Comparison of ENCODE assay signal across 25 cellular contexts in the genomic region with DNA sequence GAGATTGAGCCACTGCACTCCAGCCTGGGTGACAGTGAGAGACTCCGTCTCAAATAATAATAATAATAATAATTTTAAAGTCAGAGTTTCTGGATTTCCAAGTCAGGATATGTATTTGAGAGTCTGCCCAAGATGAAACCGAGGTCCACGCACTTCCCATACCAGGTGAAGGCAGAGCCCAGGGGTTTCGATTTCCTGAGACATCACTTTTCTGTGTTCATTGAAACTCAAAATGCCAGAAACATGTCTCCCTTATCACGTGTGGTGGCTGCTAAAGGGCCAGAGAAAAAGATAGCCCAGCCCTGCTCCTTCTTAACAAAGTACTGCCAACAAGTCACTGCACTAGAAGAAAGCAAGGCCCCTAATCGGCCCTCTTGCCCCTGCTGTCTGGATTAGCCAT. TPM values are rescaled to one million over a fixed set of nuclear protein-coding genes. Genes with fewer than 3 reads are reported as not detected.
DNase-seq lines count a peak whose midpoint lies in the region; ATAC-seq and TF ChIP-seq lines count a peak whose summit lies in the region.
"Had no signal": no experiment of that assay in that cellular context is flagged by ENCODE, and none has a peak within 500 bp of the region (broad histone marks: within the 10 kb centered on the region; RNA-seq: fewer than 3 reads in every experiment).

No MANE protein-coding gene starts in this region.

- H3K9ac ChIP-seq in MM.1S (ENCODE audit: low read length), result peak overlapping the region; percentile 32; the same call in 1 of the 2 replicates

- TF ChIP-seq CTCF in MM.1S (IDR thresholded peaks at IDR 0.05; ENCODE audit: low read length) (no peak), omental fat pad (IDR thresholded peaks at IDR 0.05) (no peak), lower lobe of right lung (IDR thresholded peaks at IDR 0.05) (no peak)

- ATAC-seq in omental fat pad (ENCODE audit: low FRiP score) (no peak), lower lobe of right lung (no peak), HG03039 (IDR thresholded peaks at IDR 0.05; ENCODE audit: unreplicated experiment) (no peak)
- ATAC-seq: CD8-positive, alpha-beta T cell; GM12878 had no signal

- H3K4me3 Mint-ChIP-seq in activated CD4-positive, alpha-beta T cell treated with anti-CD3 and anti-CD28 coated beads, Interleukin-2, amount 10 ng/mL, durations not matched to agents 7 days and 5 days, result no peak overlapping the region
- H3K4me3 Mint-ChIP-seq in activated CD4-positive, alpha-beta memory T cell treated with anti-CD3 and anti-CD28 coated beads, Interleukin-2, amount 10 ng/mL, durations not matched to agents 7 days and 5 days, result no peak overlapping the region
- H3K4me3 Mint-ChIP-seq: B cell; CD8-positive, alpha-beta T cell had no signal

- peaks cover 2% of the 10 kb centered on the region for H3K9me3 Mint-ChIP-seq in activated CD4-positive, alpha-beta T cell treated with anti-CD3 and anti-CD28 coated beads, Interleukin-2, amount 10 ng/mL, durations not matched to agents 7 days and 5 days
- H3K9me3 Mint-ChIP-seq in activated CD4-positive, alpha-beta memory T cell treated with anti-CD3 and anti-CD28 coated beads, Interleukin-2, amount 10 ng/mL, durations not matched to agents 7 days and 5 days, result peaks cover 2% of the 10 kb centered on the region
- H3K9me3 Mint-ChIP-seq: CD8-positive, alpha-beta T cell had no signal

- H3K9me2 ChIP-seq in MM.1S (replicated peaks; ENCODE audit: insufficient read depth, low read length), result no peaks in the 10 kb centered on the region

- peak overlapping the region; percentile 74 for H3K27ac ChIP-seq in MM.1S (ENCODE audit: low read length)
- no peak overlapping the region for H3K27ac ChIP-seq in lower lobe of right lung
- H3K27ac ChIP-seq: 22Rv1, C4-2B had no signal

- intact Hi-C loops in lower lobe of right lung (cut with DNase I), result no loop called here

- H3K27ac Mint-ChIP-seq in activated CD4-positive, alpha-beta T cell treated with anti-CD3 and anti-CD28 coated beads, Interleukin-2, amount 10 ng/mL, durations not matched to agents 7 days and 5 days, result peak overlapping the region; percentile 31
- no peak overlapping the region for H3K27ac Mint-ChIP-seq in activated CD4-positive, alpha-beta memory T cell treated with anti-CD3 and anti-CD28 coated beads, Interleukin-2, amount 10 ng/mL, durations not matched to agents 7 days and 5 days
- H3K27ac Mint-ChIP-seq: B cell; CD8-positive, alpha-beta T cell had no signal

- H3K79me2 ChIP-seq in MM.1S (ENCODE audit: low read length), result no peaks in the 10 kb centered on the region

- DNase-seq in activated CD4-positive, alpha-beta T cell treated with anti-CD3 and anti-CD28 coated beads, Interleukin-2, amount 10 ng/mL, durations not matched to agents 7 days and 5 days, result no peak
- DNase-seq in activated CD4-positive, alpha-beta T cell treated with anti-CD3 and anti-CD28 coated beads, Interleukin-2, amount 50 U/mL, for 4 hours, result no peak
- DNase-seq in MM.1S, result peak; percentile 67
- DNase-seq in activated CD4-positive, alpha-beta memory T cell treated with anti-CD3 and anti-CD28 coated beads, Interleukin-2, amount 10 ng/mL, durations not matched to agents 7 days and 5 days, result peak; percentile 13
- DNase-seq in omental fat pad (ENCODE audit: low spot score), result peak; percentile 3
- no peak for DNase-seq in lower lobe of right lung
- no peak for DNase-seq in NCI-H510A treated with DMSO at 0.1 percent for 48 hours (lab: John Stamatoyannopoulos, UW)
- DNase-seq: Caco-2; CD8-positive, alpha-beta T cell; DMS79; EL; GDM1; HCEC 1CT; KBM-7; NCI-H1105 treated with DMSO at 0.1 percent for 48 hours; NCI-H2081; NCI-H2227 treated with DMSO at 0.1 percent for 48 hours; NCI-H69; SIG-M5 had no signal

- H2AFZ ChIP-seq in MM.1S (ENCODE audit: low read length), result peak overlapping the region; percentile 68

- peaks cover 28% of the 10 kb centered on the region for H3F3A ChIP-seq in MM.1S (ENCODE audit: insufficient read depth, low read length)

- H3K27me3 ChIP-seq in MM.1S (replicated peaks; ENCODE audit: insufficient read depth, low read length) (no peaks in the 10 kb centered on the region), lower lobe of right lung (ENCODE audit: low read depth) (no peaks in the 10 kb centered on the region)
- H3K27me3 ChIP-seq: Peyer's patch had no signal

- POLR2A ChIA-PET in activated CD4-positive, alpha-beta T cell treated with anti-CD3 and anti-CD28 coated beads, Interleukin-2, amount 10 ng/mL, durations not matched to agents 7 days and 5 days (lab: Charles Lee), result no interaction called here
- POLR2A ChIA-PET in activated CD4-positive, alpha-beta memory T cell treated with anti-CD3 and anti-CD28 coated beads, Interleukin-2, amount 10 ng/mL, durations not matched to agents 7 days and 5 days (lab: Charles Lee), result interaction anchor here (1.5 to 27.4 kb wide), 5 partner anchors 9 to 58 kb away, joined by 3 to 1335 read pairs (median 13); partner anchors contain the start of genes RNF157 and UBALD2

- H3K9me3 ChIP-seq in MM.1S (replicated peaks; ENCODE audit: insufficient read depth, low read length) (no peaks in the 10 kb centered on the region), lower lobe of right lung (no peaks in the 10 kb centered on the region)
- H3K9me3 ChIP-seq: Caco-2, Peyer's patch had no signal

- H3K36me3 Mint-ChIP-seq in activated CD4-positive, alpha-beta T cell treated with anti-CD3 and anti-CD28 coated beads, Interleukin-2, amount 10 ng/mL, durations not matched to agents 7 days and 5 days (ENCODE audit: low read depth), result peaks cover 3% of the 10 kb centered on the region
- H3K36me3 Mint-ChIP-seq in activated CD4-positive, alpha-beta memory T cell treated with anti-CD3 and anti-CD28 coated beads, Interleukin-2, amount 10 ng/mL, durations not matched to agents 7 days and 5 days (ENCODE audit: low read depth), result peaks cover 6% of the 10 kb centered on the region
- H3K36me3 Mint-ChIP-seq: CD8-positive, alpha-beta T cell had no signal

- no peaks in the 10 kb centered on the region for H3K27me3 Mint-ChIP-seq in activated CD4-positive, alpha-beta T cell treated with anti-CD3 and anti-CD28 coated beads, Interleukin-2, amount 10 ng/mL, durations not matched to agents 7 days and 5 days
- no peaks in the 10 kb centered on the region for H3K27me3 Mint-ChIP-seq in activated CD4-positive, alpha-beta memory T cell treated with anti-CD3 and anti-CD28 coated beads, Interleukin-2, amount 10 ng/mL, durations not matched to agents 7 days and 5 days

- H3K4me1 Mint-ChIP-seq in activated CD4-positive, alpha-beta T cell treated with anti-CD3 and anti-CD28 coated beads, Interleukin-2, amount 10 ng/mL, durations not matched to agents 7 days and 5 days, result peaks cover 75% of the 10 kb centered on the region
- peaks cover 75% of the 10 kb centered on the region for H3K4me1 Mint-ChIP-seq in activated CD4-positive, alpha-beta memory T cell treated with anti-CD3 and anti-CD28 coated beads, Interleukin-2, amount 10 ng/mL, durations not matched to agents 7 days and 5 days

- H4K20me1 ChIP-seq in MM.1S (ENCODE audit: insufficient read depth, low read length), result no peaks in the 10 kb centered on the region

- CTCF ChIA-PET in activated CD4-positive, alpha-beta T cell treated with anti-CD3 and anti-CD28 coated beads, Interleukin-2, amount 10 ng/mL, durations not matched to agents 7 days and 5 days (lab: Charles Lee), result no interaction called here
- CTCF ChIA-PET in activated CD4-positive, alpha-beta memory T cell treated with anti-CD3 and anti-CD28 coated beads, Interleukin-2, amount 10 ng/mL, durations not matched to agents 7 days and 5 days (lab: Charles Lee), result no interaction called here

- H3K36me3 ChIP-seq in MM.1S (replicated peaks; ENCODE audit: insufficient read depth, low read length) (no peaks in the 10 kb centered on the region), lower lobe of right lung (no peaks in the 10 kb centered on the region)
- H3K36me3 ChIP-seq: Peyer's patch had no signal

- H3K4me1 ChIP-seq in MM.1S (ENCODE audit: low read length), result peaks cover 39% of the 10 kb centered on the region
- peaks cover 36% of the 10 kb centered on the region for H3K4me1 ChIP-seq in lower lobe of right lung

- H3K4me3 ChIP-seq in MM.1S (ENCODE audit: low read length) (no peak overlapping the region), lower lobe of right lung (no peak overlapping the region)
- H3K4me3 ChIP-seq: GM12878, Peyer's patch had no signal

- peak overlapping the region; percentile 69 for H3K4me2 ChIP-seq in MM.1S (ENCODE audit: low read depth, low read length)

RNA-seq across cellular contexts. Expression of gene RNF157, which starts 9.8 kb away (rescaled TPM):
- total RNA-seq in activated CD4-positive, alpha-beta T cell treated with anti-CD3 and anti-CD28 coated beads, Interleukin-2, amount 10 ng/mL, durations not matched to agents 7 days and 5 days, result 100 to 1,000 TPM; 121 to 129 TPM
- 10 to 100 TPM; 79.8 to 83.9 TPM for total RNA-seq in activated CD4-positive, alpha-beta memory T cell treated with anti-CD3 and anti-CD28 coated beads, Interleukin-2, amount 10 ng/mL, durations not matched to agents 7 days and 5 days
- total RNA-seq in omental fat pad (10 to 100 TPM in 3 of 4 donors, 1 to 10 TPM in 1; 8.4 to 23.5 (median 17.4) TPM), lower lobe of right lung (2.4 TPM)

RNA-seq across cellular contexts. Expression of gene UBALD2, which starts 15.0 kb away (rescaled TPM):
- 100 to 1,000 TPM; 319 to 399 TPM for total RNA-seq in activated CD4-positive, alpha-beta T cell treated with anti-CD3 and anti-CD28 coated beads, Interleukin-2, amount 10 ng/mL, durations not matched to agents 7 days and 5 days
- total RNA-seq in activated CD4-positive, alpha-beta memory T cell treated with anti-CD3 and anti-CD28 coated beads, Interleukin-2, amount 10 ng/mL, durations not matched to agents 7 days and 5 days, result 100 to 1,000 TPM; 524 to 546 TPM
- total RNA-seq in omental fat pad, result 10 to 100 TPM in 2 of 4 donors, 1 to 10 TPM in 2; 7.0 to 25.9 (median 13.7) TPM
- 62.7 TPM for total RNA-seq in lower lobe of right lung

RNA-seq across cellular contexts. Expression of gene QRICH2, which starts 57.9 kb away (rescaled TPM):
- total RNA-seq in activated CD4-positive, alpha-beta T cell treated with anti-CD3 and anti-CD28 coated beads, Interleukin-2, amount 10 ng/mL, durations not matched to agents 7 days and 5 days, result 1 to 10 TPM; 3.6 to 3.7 TPM
- total RNA-seq in activated CD4-positive, alpha-beta memory T cell treated with anti-CD3 and anti-CD28 coated beads, Interleukin-2, amount 10 ng/mL, durations not matched to agents 7 days and 5 days, result 1 to 10 TPM; 1.4 to 1.9 TPM
- total RNA-seq in omental fat pad (1 to 10 TPM; 1.2 to 1.8 (median 1.6) TPM), lower lobe of right lung (4.5 TPM)

Comparison
In these comparisons a context has a peak if more than half of its experiments do, and no peak if none do; other contexts are left out.
1. DNase-seq: peak in MM.1S (single experiment), activated CD4-positive, alpha-beta memory T cell treated with anti-CD3 and anti-CD28 coated beads, Interleukin-2, amount 10 ng/mL, durations not matched to agents 7 days and 5 days (single experiment) and omental fat pad (single experiment); none in activated CD4-positive, alpha-beta T cell treated with anti-CD3 and anti-CD28 coated beads, Interleukin-2, amount 10 ng/mL, durations not matched to agents 7 days and 5 days (single experiment), activated CD4-positive, alpha-beta T cell treated with anti-CD3 and anti-CD28 coated beads, Interleukin-2, amount 50 U/mL, for 4 hours (0 of 2), lower lobe of right lung (single experiment) and NCI-H510A treated with DMSO at 0.1 percent for 48 hours (single experiment).